In genomic region chr9:135588371-135588770, GRCh38 we compare ENCODE assay signal across 20 cellular contexts. TPM values are rescaled to one million over a fixed set of nuclear protein-coding genes. Genes with fewer than 3 reads are reported as not detected.
A peak's percentile ranks its signal among the peaks of the same experiment; 100 is the strongest.
DNase-seq lines count a peak whose midpoint lies in the region; ATAC-seq, FAIRE-seq and TF ChIP-seq lines count a peak whose summit lies in the region.
"Had no signal": no experiment of that assay in that cellular context is flagged by ENCODE, and none has a peak within 500 bp of the region (broad histone marks: within the 10 kb centered on the region; RNA-seq: fewer than 3 reads in every experiment).

No MANE protein-coding gene starts in this region.

- intact Hi-C loops in kidney (cut with DNase I) = no loop called here
- intact Hi-C loops in stomach (cut with DNase I; ENCODE audit: low total_unique reads) = no loop called here
- intact Hi-C loops in mucosa of descending colon (cut with DNase I, micrococcal nuclease) = no loop called here
- intact Hi-C loops in thyroid gland (cut with DNase I) = no loop called here

- TF ChIP-seq POLR2A in stomach (IDR thresholded peaks at IDR 0.05) (no peak), thyroid gland (IDR thresholded peaks at IDR 0.05) (no peak)

- DNase-seq in AG20443 (ENCODE audit: low spot score) = peak; percentile 5
- peak; percentile 33 for DNase-seq in GM13976 (ENCODE audit: low spot score)
- peak; percentile 69 for DNase-seq in kidney
- DNase-seq in stomach = peak; percentile 20
- no peak for DNase-seq in COLO668 (lab: John Stamatoyannopoulos, UW; ENCODE audit: unreplicated experiment)
- DNase-seq in mucosa of descending colon = no peak
- no peak for DNase-seq in thyroid gland
- DNase-seq: MV-4-11; NCI-H1694 treated with DMSO at 0.1 percent for 48 hours; NCI-H2107; NCI-H510A; NCI-H748 treated with DMSO at 0.1 percent for 48 hours; NK-92 treated with Interleukin-12 subunit alpha and Interleukin-12 subunit beta, amount 100 ng/mL, for 24 hours; SHP77 had no signal

- in situ Hi-C loops in GM13976 (cut with MboI; ENCODE audit: low sequenced_read_pairs, unreplicated experiment) = no loop called here

- no peak overlapping the region for H3K27ac ChIP-seq in kidney (ENCODE audit: low read depth in 2 of 2, low read length in 2 of 2)
- H3K27ac ChIP-seq in stomach = no peak overlapping the region
- no peak overlapping the region for H3K27ac ChIP-seq in thyroid gland
- H3K27ac ChIP-seq: KMS-11, Peyer's patch had no signal

- no peak for ATAC-seq in mucosa of descending colon

- H3K4me1 ChIP-seq in kidney (ENCODE audit: control insufficient read depth in 1 of 2, insufficient read depth in 1 of 2, low read depth in 1 of 2, low read length in 2 of 2) = no peaks in the 10 kb centered on the region
- no peaks in the 10 kb centered on the region for H3K4me1 ChIP-seq in stomach
- H3K4me1 ChIP-seq in mucosa of descending colon (ENCODE audit: low read depth) = no peaks in the 10 kb centered on the region
- H3K4me1 ChIP-seq in thyroid gland = no peaks in the 10 kb centered on the region
- H3K4me1 ChIP-seq: Peyer's patch had no signal

- no peak for TF ChIP-seq CTCF in GM13976 (IDR thresholded peaks at IDR 0.05; ENCODE audit: borderline replicate concordance, control extremely low read depth, extremely low read depth, insufficient read depth, missing control alignments)
- no peak for TF ChIP-seq CTCF in kidney (IDR thresholded peaks at IDR 0.05; ENCODE audit: borderline replicate concordance, extremely low read depth, insufficient read depth)
- TF ChIP-seq CTCF in stomach (IDR thresholded peaks at IDR 0.05) = no peak
- TF ChIP-seq CTCF in mucosa of descending colon (IDR thresholded peaks at IDR 0.05) = no peak
- TF ChIP-seq CTCF in thyroid gland (IDR thresholded peaks at IDR 0.05) = no peak

- H3K27me3 ChIP-seq in stomach (peaks cover 0 to 77% (median 6%) of the 10 kb centered on the region in 3 donors), thyroid gland (no peaks in the 10 kb centered on the region)
- H3K27me3 ChIP-seq: Peyer's patch had no signal

- 82 to 93% (median 91%) methylated on average over 7 to 9 of the region's 9 CpGs for WGBS in stomach, 5 donors
- WGBS in thyroid gland, 2 donors = 95% methylated on average over 8 of the region's 9 CpGs; no CpG with 5 or more reads in 1 of the 2 donors

- H3K9me3 ChIP-seq in kidney (ENCODE audit: control insufficient read depth in 1 of 2, low read length in 2 of 2) (no peaks in the 10 kb centered on the region), stomach (no peaks in the 10 kb centered on the region), mucosa of descending colon (no peaks in the 10 kb centered on the region), thyroid gland (no peaks in the 10 kb centered on the region)
- H3K9me3 ChIP-seq: Peyer's patch had no signal

- H3K4me3 ChIP-seq in kidney (ENCODE audit: low read length in 2 of 2) = no peak overlapping the region
- H3K4me3 ChIP-seq in stomach = no peak overlapping the region
- H3K4me3 ChIP-seq in mucosa of descending colon = no peak overlapping the region
- H3K4me3 ChIP-seq in thyroid gland (replicated peaks in 1 of 3) = no peak overlapping the region
- H3K4me3 ChIP-seq: Peyer's patch had no signal

- no peak for FAIRE-seq in kidney (lab: Jason Lieb, UNC)
- FAIRE-seq: D721Med had no signal

- TF ChIP-seq EP300 in stomach (IDR thresholded peaks at IDR 0.05) = no peak

- H3K36me3 ChIP-seq in kidney (ENCODE audit: control insufficient read depth in 1 of 2, insufficient read depth in 2 of 2, low read length in 2 of 2) (no peaks in the 10 kb centered on the region), stomach (no peaks in the 10 kb centered on the region), mucosa of descending colon (ENCODE audit: low read depth) (no peaks in the 10 kb centered on the region), thyroid gland (no peaks in the 10 kb centered on the region)
- H3K36me3 ChIP-seq: Peyer's patch had no signal

- H3K9ac ChIP-seq in kidney (ENCODE audit: low read length in 2 of 2) = no peak overlapping the region
- H3K9ac ChIP-seq: KMS-11 had no signal

RNA-seq across cellular contexts. Expression of gene PAEP, which starts 26.8 kb away (rescaled TPM):
- total RNA-seq in kidney (not detected), stomach (not detected), mucosa of descending colon (not detected), thyroid gland (not detected)
- polyA plus RNA-seq in kidney (ENCODE audit: insufficient read depth, low read depth, low replicate concordance) (not detected), stomach (not detected)
- total RNA-seq: CD8-positive, alpha-beta memory T cell; H9; Peyer's patch had no signal
- polyA plus RNA-seq: CD8-positive, alpha-beta memory T cell had no signal

RNA-seq across cellular contexts. Expression of gene OBP2A, which starts 42.4 kb away (rescaled TPM):
- total RNA-seq in kidney = not detected
- polyA plus RNA-seq in kidney (ENCODE audit: insufficient read depth, low read depth, low replicate concordance) = not detected
- not detected for total RNA-seq in stomach
- not detected for polyA plus RNA-seq in stomach
- total RNA-seq in mucosa of descending colon = not detected
- total RNA-seq in thyroid gland = not detected
- total RNA-seq: CD8-positive, alpha-beta memory T cell; H9; Peyer's patch had no signal
- polyA plus RNA-seq: CD8-positive, alpha-beta memory T cell had no signal

RNA-seq across cellular contexts. Expression of gene GLT6D1, which starts 51.0 kb away (rescaled TPM):
- total RNA-seq in kidney (not detected), stomach (not detected), mucosa of descending colon (not detected), thyroid gland (not detected)
- polyA plus RNA-seq in kidney (ENCODE audit: insufficient read depth, low read depth, low replicate concordance) (not detected), stomach (not detected)
- total RNA-seq: CD8-positive, alpha-beta memory T cell; H9; HT1080; Peyer's patch had no signal
- polyA plus RNA-seq: CD8-positive, alpha-beta memory T cell had no signal

Comparison
In these comparisons a context has a peak if more than half of its experiments do, and no peak if none do; other contexts are left out.
1. DNase-seq: peak in AG20443 (single experiment), GM13976 (single experiment), kidney (single experiment) and stomach (single experiment); none in COLO668 (single experiment), mucosa of descending colon (0 of 3) and thyroid gland (0 of 2).